2 cellular contexts compared by ENCODE assay signal in genomic region chr20:63393566-63393965, GRCh38.
TF ChIP-seq lines count a peak whose summit lies in the region.

No MANE protein-coding gene starts in this region.

TF ChIP-seq in GM23338, 12 proteins besides CTCF, POLR2A, EP300 and RAD21:
- no peak for TF ChIP-seq REST (IDR thresholded peaks at IDR 0.05; ENCODE audit: unreplicated experiment)
- no peak for TF ChIP-seq ETS1 (IDR thresholded peaks at IDR 0.05)
- no peak for TF ChIP-seq ZNF114 (CRISPR knock-in tag; IDR thresholded peaks at IDR 0.05)
- no peak for TF ChIP-seq STAT1 (IDR thresholded peaks at IDR 0.05; ENCODE audit: unreplicated experiment)
- no peak for TF ChIP-seq CREB1 (CRISPR knock-in tag; IDR thresholded peaks at IDR 0.05; ENCODE audit: low read depth)
- no peak for TF ChIP-seq JUNB (IDR thresholded peaks at IDR 0.05; ENCODE audit: unreplicated experiment)
- TF ChIP-seq ZNF331 (CRISPR knock-in tag; IDR thresholded peaks at IDR 0.05; ENCODE audit: low read depth) = no peak
- no peak for TF ChIP-seq ZNF462 (CRISPR knock-in tag; IDR thresholded peaks at IDR 0.05)
- TF ChIP-seq EZH2 (IDR thresholded peaks at IDR 0.05; ENCODE audit: low read depth, unreplicated experiment) = no peak
- TF ChIP-seq EZH2phosphoT487 (IDR thresholded peaks at IDR 0.05; ENCODE audit: unreplicated experiment) = no peak
- TF ChIP-seq NANOG (IDR thresholded peaks at IDR 0.05; ENCODE audit: borderline replicate concordance) = no peak
- TF ChIP-seq POLR2AphosphoS5 (IDR thresholded peaks at IDR 0.05; ENCODE audit: low read depth) = no peak

TF ChIP-seq in H1, 55 proteins besides CTCF, POLR2A, EP300 and RAD21:
- TF ChIP-seq KDM4A (IDR thresholded peaks at IDR 0.05; ENCODE audit: low read depth, low read length, severe bottlenecking) (no peak), BACH1 (IDR thresholded peaks at IDR 0.05; ENCODE audit: low read length) (no peak), MAX (IDR thresholded peaks at IDR 0.05) (no peak), E2F6 (IDR thresholded peaks at IDR 0.05) (no peak), KDM1A (IDR thresholded peaks at IDR 0.05; ENCODE audit: borderline replicate concordance, low read length) (no peak)
